In genomic region chr17:2709173-2709661, GRCh38 we compare ENCODE assay signal across 8 cellular contexts. TPM values are rescaled to one million over a fixed set of nuclear protein-coding genes. Genes with fewer than 3 reads are reported as not detected.
DNase-seq lines count a peak whose midpoint lies in the region; ATAC-seq, FAIRE-seq and TF ChIP-seq lines count a peak whose summit lies in the region.

No MANE protein-coding gene starts in this region.

- no peak overlapping the region for H3K27ac ChIP-seq in HUES48 (ENCODE audit: low read depth, low read length)
- peak overlapping the region; percentile 35 to 87 (median 80) for H3K27ac ChIP-seq in pancreas

- H3K4me1 ChIP-seq in HUES48 (ENCODE audit: control insufficient read depth, insufficient read depth, low read length) (peaks cover 26% of the 10 kb centered on the region), pancreas (peaks cover 17 to 34% (median 23%) of the 10 kb centered on the region in 3 donors)

- peak; percentile 17 for TF ChIP-seq POLR2A in GM15510 (IDR thresholded peaks at IDR 0.05; ENCODE audit: borderline replicate concordance, extremely low read depth, insufficient read length)

- peaks cover 4% of the 10 kb centered on the region; the same call in 1 of the 2 replicates for H3K27me3 ChIP-seq in HUES48 (ENCODE audit: control insufficient read depth, insufficient read depth, low read length)
- no peaks in the 10 kb centered on the region for H3K27me3 ChIP-seq in bronchial epithelial cell (ENCODE audit: control insufficient read depth, insufficient read depth, low read length)
- no peaks in the 10 kb centered on the region for H3K27me3 ChIP-seq in pancreas

- H3K36me3 ChIP-seq in HUES48 (ENCODE audit: control insufficient read depth, insufficient read depth, low read length) (no peaks in the 10 kb centered on the region), bronchial epithelial cell (ENCODE audit: control insufficient read depth, insufficient read depth, low read length) (peaks cover 4% of the 10 kb centered on the region), pancreas (peaks cover 0 to 1% (median 0%) of the 10 kb centered on the region in 3 donors)

- ATAC-seq in pancreas = peak; percentile 45 to 66 (median 60)

- H3K9ac ChIP-seq in HUES48 (ENCODE audit: low read depth, low read length) = peak overlapping the region; percentile 20; the same call in 1 of the 2 replicates

- 9 to 13% methylated on average over 10 of the region's 10 CpGs for WGBS in pancreas, 2 donors

- no peak for TF ChIP-seq CTCF in bronchial epithelial cell (IDR thresholded peaks at IDR 0.05; ENCODE audit: insufficient read depth, low read length, severe bottlenecking)
- TF ChIP-seq CTCF in pancreas (IDR thresholded peaks at IDR 0.05) = no peak

- DNase-seq in bronchial epithelial cell (ENCODE audit: low read depth) = peak; percentile 58
- peak; percentile 79 to 92 (median 83) for DNase-seq in pancreas
- no peak for DNase-seq in HTR-8/SVneo (ENCODE audit: insufficient read length, low spot score)
- no peak for DNase-seq in cerebellar nuclear complex (lab: John Stamatoyannopoulos, UW)
- no peak for DNase-seq in Ammon's horn (ENCODE audit: low spot score)
- DNase-seq in H4 (ENCODE audit: low spot score) = no peak

- no peak for FAIRE-seq in bronchial epithelial cell (lab: Jason Lieb, UNC)
- no peak for FAIRE-seq in pancreas (lab: Jason Lieb, UNC)
- FAIRE-seq in HTR-8/SVneo (lab: Jason Lieb, UNC) = no peak

- H3K9me3 ChIP-seq in HUES48 (ENCODE audit: control insufficient read depth, insufficient read depth, low read length) (no peaks in the 10 kb centered on the region), pancreas (no peaks in the 10 kb centered on the region)

- intact Hi-C loops in pancreas (cut with DNase I) = no loop called here

- H3K4me3 ChIP-seq in HUES48 (ENCODE audit: low read depth, low read length) (no peak overlapping the region), bronchial epithelial cell (ENCODE audit: low read depth, low read length) (peak overlapping the region; percentile 20), pancreas (peak overlapping the region in 2 of 4 donors; percentile 84 to 94)

RNA-seq across cellular contexts. Expression of gene CLUH, which starts 2.3 kb away (rescaled TPM):
- total RNA-seq in bronchial epithelial cell = 41.3 and 41.9 TPM in 2 replicates
- 10 to 100 TPM; 47.7 to 85.5 (median 62.3) TPM for total RNA-seq in pancreas
- polyA plus RNA-seq in pancreas = 100 to 1,000 TPM in 1 of 2 donors, 10 to 100 TPM in 1; 66.8 to 201 TPM
- 11.4 and 14.4 TPM in 2 replicates for total RNA-seq in H4 (2014; rRNA removed; shearing (Covaris generic))

RNA-seq across cellular contexts. Expression of gene CCDC92B, which starts 40.2 kb away (rescaled TPM):
- total RNA-seq in bronchial epithelial cell = not detected in 2 replicates
- total RNA-seq in pancreas = under 1 TPM; 0.19 to 0.76 (median 0.54) TPM
- 1 to 10 TPM; 1.6 to 4.6 TPM for polyA plus RNA-seq in pancreas
- total RNA-seq in H4 (2014; rRNA removed; shearing (Covaris generic)) = not detected in 2 replicates

Comparison
In these comparisons a context has a peak if more than half of its experiments do, and no peak if none do; other contexts are left out.
1. DNase-seq: peak in bronchial epithelial cell (single experiment) and pancreas (6 of 6); none in HTR-8/SVneo (single experiment), cerebellar nuclear complex (0 of 2), Ammon's horn (single experiment) and H4 (single experiment).